Comparison of ENCODE assay signal across 8 cellular contexts in genomic region chr11:63681208-63682044, GRCh38. TPM values are rescaled to one million over a fixed set of nuclear protein-coding genes. Genes with fewer than 3 reads are reported as not detected.
DNase-seq lines count a peak whose midpoint lies in the region; ATAC-seq and TF ChIP-seq lines count a peak whose summit lies in the region.

Gene RTN3, plus strand, starts transcription at chr11:63681500. Its CDS starts 137 bp downstream, at chr11:63681637.

- H3K4me1 ChIP-seq in testis: peaks cover 5% of the 10 kb centered on the region

- no peaks in the 10 kb centered on the region for H3K9me3 Mint-ChIP-seq in activated naive CD4-positive, alpha-beta T cell treated with anti-CD3 and anti-CD28 coated beads, Interleukin-2, amount 50 U/mL, for 72 hours

- H3K27me3 ChIP-seq in testis: no peaks in the 10 kb centered on the region

- intact Hi-C loops in testis (cut with DNase I; ENCODE audit: low total_unique reads): no loop called here

- peaks cover 5 to 6% of the 10 kb centered on the region in 2 donors for H3K36me3 Mint-ChIP-seq in activated naive CD4-positive, alpha-beta T cell treated with anti-CD3 and anti-CD28 coated beads, Interleukin-2, amount 50 U/mL, for 72 hours

- peak; percentile 86 for ATAC-seq in HG02610 (IDR thresholded peaks at IDR 0.05; ENCODE audit: unreplicated experiment)
- peak; percentile 91 to 92 for ATAC-seq in activated naive CD4-positive, alpha-beta T cell treated with anti-CD3 and anti-CD28 coated beads, Interleukin-2, amount 50 U/mL, for 72 hours
- ATAC-seq in omental fat pad (ENCODE audit: low FRiP score): peak; percentile 98

- no peaks in the 10 kb centered on the region for H3K36me3 ChIP-seq in testis (ENCODE audit: low read depth, missing control alignments)

- peak within 1 kb of the TSS; percentile 91 to 99 for H3K27ac ChIP-seq in testis

- TF ChIP-seq CTCF in omental fat pad (IDR thresholded peaks at IDR 0.05) (no peak), testis (IDR thresholded peaks at IDR 0.05) (peak in 2 of 3 experiments; percentile 17 to 48)

- DNase-seq in NCI-H1092 treated with DMSO at 0.1 percent for 48 hours (lab: John Stamatoyannopoulos, UW) (peak; percentile 97), SKM-1 (lab: John Stamatoyannopoulos, UW; ENCODE audit: unreplicated experiment) (peak; percentile 92), glomerular visceral epithelial cell (ENCODE audit: extremely low spot score) (peak; percentile 99), omental fat pad (ENCODE audit: low spot score) (peak; percentile 78), testis (peak; percentile 96)
- DNase-seq in activated naive CD4-positive, alpha-beta T cell treated with anti-CD3 and anti-CD28 coated beads, Interleukin-2, amount 50 U/mL, for 72 hours (ENCODE audit: low spot score in 2 of 2): peak; percentile 98 to 100

- H3K27ac Mint-ChIP-seq in activated naive CD4-positive, alpha-beta T cell treated with anti-CD3 and anti-CD28 coated beads, Interleukin-2, amount 50 U/mL, for 72 hours: peak within 1 kb of the TSS; percentile 73 to 93

- WGBS in testis, 2 donors: 0% methylated on average over 32 to 77 of the region's 81 CpGs

- no peaks in the 10 kb centered on the region for H3K9me3 ChIP-seq in testis

- H3K4me3 ChIP-seq in GM08714 (ENCODE audit: low read length): peak within 1 kb of the TSS; percentile 82
- H3K4me3 ChIP-seq in testis: peak within 1 kb of the TSS; percentile 94 to 95

- TF ChIP-seq POLR2A in testis (IDR thresholded peaks at IDR 0.05): peak; percentile 79

RNA-seq across cellular contexts. Expression of gene RTN3, which starts in this region (rescaled TPM):
- 10 to 100 TPM; 48.9 to 67.7 TPM for total RNA-seq in activated naive CD4-positive, alpha-beta T cell treated with anti-CD3 and anti-CD28 coated beads, Interleukin-2, amount 50 U/mL, for 72 hours
- total RNA-seq in omental fat pad (100 to 1,000 TPM; 137 to 307 (median 193) TPM), testis (10 to 100 TPM; 75.6 to 81.6 TPM)
- 103 TPM for polyA plus RNA-seq in testis (ENCODE audit: insufficient read depth, low read depth, low replicate concordance)

Comparison
In these comparisons a context has a peak if more than half of its experiments do, and no peak if none do; other contexts are left out.
1. Peak in every context shown above with its lines: DNase-seq, ATAC-seq, H3K4me3 ChIP-seq and H3K27ac ChIP-seq.
2. CTCF ChIP-seq: peak in testis (2 of 3); none in omental fat pad (0 of 3).